In genomic region chrX:100687546-100687945, GRCh38 we compare ENCODE assay signal across 12 cellular contexts. TPM values are rescaled to one million over a fixed set of nuclear protein-coding genes. Genes with fewer than 3 reads are reported as not detected.
DNase-seq lines count a peak whose midpoint lies in the region; ATAC-seq, FAIRE-seq and TF ChIP-seq lines count a peak whose summit lies in the region.
"Had no signal": no experiment of that assay in that cellular context is flagged by ENCODE, and none has a peak within 500 bp of the region (broad histone marks: within the 10 kb centered on the region; RNA-seq: fewer than 3 reads in every experiment).

No MANE protein-coding gene starts in this region.

- H3K9me3 ChIP-seq in astrocyte (ENCODE audit: insufficient read depth, low read depth, low read length) = no peaks in the 10 kb centered on the region
- no peaks in the 10 kb centered on the region for H3K9me3 ChIP-seq in effector memory CD4-positive, alpha-beta T cell (ENCODE audit: control insufficient read depth, low read length)

- H3K9ac ChIP-seq in astrocyte (ENCODE audit: low read length) = no peak overlapping the region

- no peak for TF ChIP-seq CTCF in astrocyte (IDR thresholded peaks at IDR 0.05; ENCODE audit: insufficient read depth, low read depth, low read length)

- no peak for DNase-seq in astrocyte (ENCODE audit: low read depth)
- DNase-seq in sciatic nerve (ENCODE audit: low spot score) = no peak
- DNase-seq in EL = no peak
- no peak for DNase-seq in RCC 7860 (ENCODE audit: low spot score)
- DNase-seq in effector memory CD4-positive, alpha-beta T cell = no peak
- DNase-seq: effector memory CD8-positive, alpha-beta T cell; Karpas-422 had no signal

- H3K4me2 ChIP-seq in astrocyte (ENCODE audit: low read length) = no peak overlapping the region

- no peak overlapping the region for H3K4me3 Mint-ChIP-seq in astrocyte (ENCODE audit: unreplicated experiment)
- H3K4me3 Mint-ChIP-seq: effector memory CD8-positive, alpha-beta T cell; natural killer cell treated with Interleukin-12 subunit alpha and Interleukin-12 subunit beta and Interleukin-15 and Interleukin-18, amount 100 ng/mL, for 72 hours had no signal

- H2AFZ ChIP-seq in astrocyte (ENCODE audit: low read depth, low read length) = no peak overlapping the region

- no peaks in the 10 kb centered on the region for H3K79me2 ChIP-seq in astrocyte (ENCODE audit: insufficient read depth, low read length)

- H3K36me3 ChIP-seq in astrocyte (ENCODE audit: insufficient read depth, low read length) = peaks cover 3% of the 10 kb centered on the region
- H3K36me3 ChIP-seq in effector memory CD4-positive, alpha-beta T cell (ENCODE audit: control insufficient read depth, insufficient read depth, low read length) = no peaks in the 10 kb centered on the region

- H4K20me1 ChIP-seq in astrocyte (ENCODE audit: insufficient read depth, low read length) = no peaks in the 10 kb centered on the region

- no peak overlapping the region for H3K27ac Mint-ChIP-seq in astrocyte (ENCODE audit: unreplicated experiment)
- H3K27ac Mint-ChIP-seq: effector memory CD8-positive, alpha-beta T cell; natural killer cell treated with Interleukin-12 subunit alpha and Interleukin-12 subunit beta and Interleukin-15 and Interleukin-18, amount 100 ng/mL, for 72 hours had no signal

- no peaks in the 10 kb centered on the region for H3K27me3 Mint-ChIP-seq in astrocyte (ENCODE audit: low read depth, unreplicated experiment)

- peaks cover 7% of the 10 kb centered on the region for H3K4me1 ChIP-seq in astrocyte (ENCODE audit: insufficient read depth, low read length)
- H3K4me1 ChIP-seq in effector memory CD4-positive, alpha-beta T cell (ENCODE audit: control insufficient read depth, insufficient read depth, low read length, poor library complexity, severe bottlenecking) = no peaks in the 10 kb centered on the region

- H3K4me3 ChIP-seq in astrocyte (ENCODE audit: insufficient read depth, low read depth, low read length) = no peak overlapping the region
- no peak overlapping the region for H3K4me3 ChIP-seq in effector memory CD4-positive, alpha-beta T cell (ENCODE audit: insufficient read depth, low read depth, low read length, poor library complexity, severe bottlenecking)

- ATAC-seq in GM18858 (IDR thresholded peaks at IDR 0.05; ENCODE audit: unreplicated experiment) (peak; percentile 76), GM21526 (IDR thresholded peaks at IDR 0.05; ENCODE audit: low FRiP score, unreplicated experiment) (peak; percentile 79), HG03196 (IDR thresholded peaks at IDR 0.05; ENCODE audit: unreplicated experiment) (peak; percentile 87), sciatic nerve (no peak)
- ATAC-seq: effector memory CD8-positive, alpha-beta T cell had no signal

- no peaks in the 10 kb centered on the region for H3K4me1 Mint-ChIP-seq in astrocyte (ENCODE audit: low read depth, unreplicated experiment)

- FAIRE-seq in astrocyte (lab: Jason Lieb, UNC) = peak; percentile 23
- no peak for FAIRE-seq in RCC 7860 (lab: Jason Lieb, UNC)
- FAIRE-seq: H1 had no signal

- no peak overlapping the region for H3K27ac ChIP-seq in astrocyte (ENCODE audit: low read depth, low read length)
- no peak overlapping the region for H3K27ac ChIP-seq in effector memory CD4-positive, alpha-beta T cell (ENCODE audit: insufficient read depth, low read length, poor library complexity, severe bottlenecking)

- no peaks in the 10 kb centered on the region for H3K27me3 ChIP-seq in astrocyte (ENCODE audit: insufficient read depth, low read length)
- no peaks in the 10 kb centered on the region for H3K27me3 ChIP-seq in effector memory CD4-positive, alpha-beta T cell (replicated peaks; ENCODE audit: control insufficient read depth, insufficient read depth, low read length, poor library complexity, severe bottlenecking)

- intact Hi-C loops in sciatic nerve (cut with DNase I) = loop anchor here (5.0 kb wide), 1 partner anchor 80 kb away; no protein-coding TSS in a partner anchor

- no peaks in the 10 kb centered on the region for H3K36me3 Mint-ChIP-seq in astrocyte (ENCODE audit: low read depth, unreplicated experiment)
- H3K36me3 Mint-ChIP-seq: natural killer cell treated with Interleukin-12 subunit alpha and Interleukin-12 subunit beta and Interleukin-15 and Interleukin-18, amount 100 ng/mL, for 72 hours had no signal

- H3K9me3 Mint-ChIP-seq in astrocyte (ENCODE audit: unreplicated experiment) = no peaks in the 10 kb centered on the region
- H3K9me3 Mint-ChIP-seq: effector memory CD8-positive, alpha-beta T cell; natural killer cell treated with Interleukin-12 subunit alpha and Interleukin-12 subunit beta and Interleukin-15 and Interleukin-18, amount 100 ng/mL, for 72 hours had no signal

RNA-seq across cellular contexts. Expression of gene SRPX2, which starts 43.5 kb away (rescaled TPM):
- total RNA-seq in astrocyte (39.3 and 50.1 TPM in 2 replicates), sciatic nerve (36.7 TPM)
- total RNA-seq: H1; natural killer cell treated with Interleukin-12 subunit alpha and Interleukin-12 subunit beta and Interleukin-15 and Interleukin-18, amount 100 ng/mL, for 72 hours had no signal

RNA-seq across cellular contexts. Expression of gene SYTL4, which starts 44.4 kb away (rescaled TPM):
- total RNA-seq in astrocyte (3.3 and 4.1 TPM in 2 replicates), sciatic nerve (18.0 TPM)

RNA-seq across cellular contexts. Expression of gene TSPAN6, which starts 50.9 kb away (rescaled TPM):
- 49.7 and 51.2 TPM in 2 replicates for total RNA-seq in astrocyte
- 33.3 TPM for total RNA-seq in sciatic nerve
- total RNA-seq: natural killer cell treated with Interleukin-12 subunit alpha and Interleukin-12 subunit beta and Interleukin-15 and Interleukin-18, amount 100 ng/mL, for 72 hours had no signal
